Comparison of ENCODE assay signal across 8 cellular contexts in the genomic region with DNA sequence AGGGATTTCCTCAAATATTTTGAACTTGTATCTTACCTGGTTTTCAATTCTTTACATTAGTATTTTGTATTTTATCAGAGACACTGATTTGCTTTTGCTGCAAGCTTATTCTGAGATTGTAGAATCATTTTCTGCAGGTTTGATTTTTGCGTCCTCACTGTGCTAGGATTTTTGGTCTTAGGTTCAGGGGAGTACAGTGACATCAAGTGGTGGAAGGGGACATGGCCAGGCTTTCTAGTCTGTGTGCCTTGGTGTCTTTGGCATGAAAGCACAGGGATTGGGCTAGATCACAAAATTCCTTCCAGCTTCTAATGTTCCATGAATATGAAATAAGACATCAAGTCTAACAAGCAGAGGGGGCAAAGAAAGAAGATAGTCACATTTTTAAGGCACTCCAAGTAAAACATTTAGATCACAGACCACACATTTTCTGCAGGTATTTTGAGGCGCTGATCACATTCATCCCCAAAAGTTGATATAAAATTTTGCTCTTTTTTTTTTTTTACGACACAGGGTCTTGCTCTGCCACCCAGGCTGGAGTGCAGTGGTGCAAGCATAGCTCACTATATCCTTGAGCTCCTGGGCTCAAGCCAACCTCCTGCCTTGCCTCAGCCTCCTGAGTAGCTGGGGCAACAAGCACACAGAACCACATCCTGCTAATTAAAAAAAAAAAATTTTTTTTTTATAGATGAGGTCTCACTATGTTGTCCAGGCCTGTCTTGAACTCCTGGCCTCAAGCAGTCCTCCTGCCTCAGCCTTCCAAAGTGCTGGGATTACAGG.
DNase-seq lines count a peak whose midpoint lies in the region; TF ChIP-seq lines count a peak whose summit lies in the region.

No MANE protein-coding gene starts in this region.

- no peaks in the 10 kb centered on the region for H3K4me1 ChIP-seq in BE2C
- H3K4me1 ChIP-seq in transverse colon, result no peaks in the 10 kb centered on the region

- no peak for TF ChIP-seq EP300 in transverse colon (IDR thresholded peaks at IDR 0.05; ENCODE audit: low read depth)

- H3K27ac ChIP-seq in transverse colon, result no peak overlapping the region

- no peaks in the 10 kb centered on the region for H3K27me3 ChIP-seq in BE2C
- no peaks in the 10 kb centered on the region for H3K27me3 ChIP-seq in H7 (ENCODE audit: control insufficient read depth, insufficient read depth, low read length)
- H3K27me3 ChIP-seq in transverse colon, result no peaks in the 10 kb centered on the region

- peak overlapping the region in 1 of 5 experiments; percentile 52 for H3K4me3 Mint-ChIP-seq in brain
- H3K4me3 Mint-ChIP-seq in CD14-positive monocyte, result no peak overlapping the region
- no peak overlapping the region for H3K4me3 Mint-ChIP-seq in activated naive CD4-positive, alpha-beta T cell treated with anti-CD3 and anti-CD28 coated beads, Interleukin-2, amount 10 ng/mL, durations not matched to agents 7 days and 5 days

- peak overlapping the region; percentile 28 to 86 (median 71) for H3K27ac Mint-ChIP-seq in brain
- no peak overlapping the region for H3K27ac Mint-ChIP-seq in CD14-positive monocyte
- no peak overlapping the region for H3K27ac Mint-ChIP-seq in activated naive CD4-positive, alpha-beta T cell treated with anti-CD3 and anti-CD28 coated beads, Interleukin-2, amount 10 ng/mL, durations not matched to agents 7 days and 5 days

- H3K4me3 ChIP-seq in BE2C (ENCODE audit: low read depth, low read length) (no peak overlapping the region), H7 (ENCODE audit: insufficient read depth, low read depth, low read length) (no peak overlapping the region), transverse colon (no peak overlapping the region)

- CTCF ChIA-PET in activated naive CD4-positive, alpha-beta T cell treated with anti-CD3 and anti-CD28 coated beads, Interleukin-2, amount 10 ng/mL, durations not matched to agents 7 days and 5 days (lab: Charles Lee), result interaction anchor here (0.6 kb wide), 1 partner anchor 66 kb away, joined by 4 read pairs; no protein-coding TSS in a partner anchor

- H3K9me3 ChIP-seq in BE2C (no peaks in the 10 kb centered on the region), transverse colon (no peaks in the 10 kb centered on the region)

- H3K9me3 Mint-ChIP-seq in brain, result peaks cover 0 to 4% (median 0%) of the 10 kb centered on the region in 5 experiments
- H3K9me3 Mint-ChIP-seq in CD14-positive monocyte, result no peaks in the 10 kb centered on the region
- H3K9me3 Mint-ChIP-seq in activated naive CD4-positive, alpha-beta T cell treated with anti-CD3 and anti-CD28 coated beads, Interleukin-2, amount 10 ng/mL, durations not matched to agents 7 days and 5 days, result no peaks in the 10 kb centered on the region

- no peaks in the 10 kb centered on the region for H3K36me3 ChIP-seq in BE2C
- no peaks in the 10 kb centered on the region for H3K36me3 ChIP-seq in H7 (replicated peaks; ENCODE audit: control insufficient read depth, insufficient read depth, low read length)
- no peaks in the 10 kb centered on the region for H3K36me3 ChIP-seq in transverse colon

- DNase-seq in BE2C (peak; percentile 33), H7 (peak; percentile 14), NCI-H2227 (lab: John Stamatoyannopoulos, UW; ENCODE audit: unreplicated experiment) (peak; percentile 70), iris pigment epithelial cell (ENCODE audit: low read depth) (peak; percentile 51), transverse colon (peak; percentile 17), CD14-positive monocyte (ENCODE audit: low spot score) (no peak)
- no peak for DNase-seq in activated naive CD4-positive, alpha-beta T cell treated with anti-CD3 and anti-CD28 coated beads, Interleukin-2, amount 10 ng/mL, durations not matched to agents 7 days and 5 days

- intact Hi-C loops in transverse colon (cut with DNase I; ENCODE audit: low total_unique reads), result no loop called here
- intact Hi-C loops in CD14-positive monocyte (cut with micrococcal nuclease), result no loop called here

- H3K4me1 Mint-ChIP-seq in brain, result peaks cover 45% of the 10 kb centered on the region
- H3K4me1 Mint-ChIP-seq in CD14-positive monocyte, result no peaks in the 10 kb centered on the region
- no peaks in the 10 kb centered on the region for H3K4me1 Mint-ChIP-seq in activated naive CD4-positive, alpha-beta T cell treated with anti-CD3 and anti-CD28 coated beads, Interleukin-2, amount 10 ng/mL, durations not matched to agents 7 days and 5 days

- in situ Hi-C loops in transverse colon (cut with MboI; ENCODE audit: low pct_ligation_motif_present in 1 of 4, low pct_unique_long_range_greater_than_20kb in 1 of 4, low sequenced_read_pairs in 3 of 4), result no loop called here

- H3K27me3 Mint-ChIP-seq in brain (no peaks in the 10 kb centered on the region), CD14-positive monocyte (ENCODE audit: low read depth in 3 of 3) (peaks cover 0 to 5% (median 2%) of the 10 kb centered on the region in 3 donors)
- H3K27me3 Mint-ChIP-seq in activated naive CD4-positive, alpha-beta T cell treated with anti-CD3 and anti-CD28 coated beads, Interleukin-2, amount 10 ng/mL, durations not matched to agents 7 days and 5 days, result no peaks in the 10 kb centered on the region

- no peak for TF ChIP-seq POLR2A in transverse colon (IDR thresholded peaks at IDR 0.05)

- H3K36me3 Mint-ChIP-seq in brain (peaks cover 5% of the 10 kb centered on the region), CD14-positive monocyte (no peaks in the 10 kb centered on the region)
- H3K36me3 Mint-ChIP-seq in activated naive CD4-positive, alpha-beta T cell treated with anti-CD3 and anti-CD28 coated beads, Interleukin-2, amount 10 ng/mL, durations not matched to agents 7 days and 5 days, result no peaks in the 10 kb centered on the region

- peak; percentile 80 for TF ChIP-seq CTCF in BE2C (IDR thresholded peaks at IDR 0.05; ENCODE audit: low read depth, low read length)
- peak; percentile 71 to 82 for TF ChIP-seq CTCF in brain (conservative IDR thresholded peaks at IDR 0.05)
- TF ChIP-seq CTCF in transverse colon (IDR thresholded peaks at IDR 0.05), result peak; percentile 41 to 64 (median 61)
- TF ChIP-seq CTCF in CD14-positive monocyte (IDR thresholded peaks at IDR 0.05), result no peak

- WGBS in transverse colon (ENCODE audit: low coverage in 1 of 2), 2 donors, result 66 to 72% methylated on average over 3 of the region's 3 CpGs

Comparison
In these comparisons a context has a peak if more than half of its experiments do, and no peak if none do; other contexts are left out.
1. DNase-seq: peak in BE2C (single experiment), H7 (single experiment), NCI-H2227 (single experiment), iris pigment epithelial cell (single experiment) and transverse colon (single experiment); none in CD14-positive monocyte (single experiment) and activated naive CD4-positive, alpha-beta T cell treated with anti-CD3 and anti-CD28 coated beads, Interleukin-2, amount 10 ng/mL, durations not matched to agents 7 days and 5 days (single experiment).
2. H3K27ac Mint-ChIP-seq: peak in brain (5 of 5); none in CD14-positive monocyte (0 of 7) and activated naive CD4-positive, alpha-beta T cell treated with anti-CD3 and anti-CD28 coated beads, Interleukin-2, amount 10 ng/mL, durations not matched to agents 7 days and 5 days (single experiment).